ENCODE assay signal across 7 cellular contexts in genomic region chr7:91263359-91264082, GRCh38. TPM values are rescaled to one million over a fixed set of nuclear protein-coding genes. Genes with fewer than 3 reads are reported as not detected.
A peak's percentile ranks its signal among the peaks of the same experiment; 100 is the strongest.
DNase-seq lines count a peak whose midpoint lies in the region; ATAC-seq and TF ChIP-seq lines count a peak whose summit lies in the region.

No MANE protein-coding gene starts in this region.

- H3K27me3 ChIP-seq in left ventricle myocardium inferior (ENCODE audit: low read depth): no peaks in the 10 kb centered on the region

- no peaks in the 10 kb centered on the region for H3K36me3 ChIP-seq in left ventricle myocardium inferior

- TF ChIP-seq CTCF in GM12875 (IDR thresholded peaks at IDR 0.05; ENCODE audit: borderline replicate concordance, insufficient read depth, low read depth, low read length) (no peak), left ventricle myocardium inferior (IDR thresholded peaks at IDR 0.05; ENCODE audit: borderline replicate concordance) (no peak), progenitor cell of endocrine pancreas (IDR thresholded peaks at IDR 0.05; ENCODE audit: unreplicated experiment) (no peak)

- ATAC-seq in activated CD8-positive, alpha-beta T cell treated with anti-CD3 and anti-CD28 coated beads, Interleukin-2, amount 10 ng/mL, durations not matched to agents 7 days and 5 days: no peak
- ATAC-seq in GM21423 (IDR thresholded peaks at IDR 0.05; ENCODE audit: unreplicated experiment): no peak

- H3K9me3 ChIP-seq in left ventricle myocardium inferior (replicated peaks): no peaks in the 10 kb centered on the region

- peaks cover 53% of the 10 kb centered on the region for H3K4me1 ChIP-seq in left ventricle myocardium inferior

- H3K27me3 Mint-ChIP-seq in activated CD8-positive, alpha-beta T cell treated with anti-CD3 and anti-CD28 coated beads, Interleukin-2, amount 10 ng/mL, durations not matched to agents 7 days and 5 days (ENCODE audit: low read depth): peaks cover 36% of the 10 kb centered on the region
- peaks cover 38% of the 10 kb centered on the region for H3K27me3 Mint-ChIP-seq in progenitor cell of endocrine pancreas

- no peak overlapping the region for H3K27ac Mint-ChIP-seq in activated CD8-positive, alpha-beta T cell treated with anti-CD3 and anti-CD28 coated beads, Interleukin-2, amount 10 ng/mL, durations not matched to agents 7 days and 5 days
- peak overlapping the region; percentile 96 for H3K27ac Mint-ChIP-seq in progenitor cell of endocrine pancreas

- H3K4me3 Mint-ChIP-seq in activated CD8-positive, alpha-beta T cell treated with anti-CD3 and anti-CD28 coated beads, Interleukin-2, amount 10 ng/mL, durations not matched to agents 7 days and 5 days: peak overlapping the region; percentile 77
- H3K4me3 Mint-ChIP-seq in progenitor cell of endocrine pancreas (ENCODE audit: low read depth): peak overlapping the region; percentile 87

- peak overlapping the region; percentile 98 for H3K27ac ChIP-seq in left ventricle myocardium inferior (replicated peaks)

- H3K9me3 Mint-ChIP-seq in activated CD8-positive, alpha-beta T cell treated with anti-CD3 and anti-CD28 coated beads, Interleukin-2, amount 10 ng/mL, durations not matched to agents 7 days and 5 days (ENCODE audit: insufficient read depth): no peaks in the 10 kb centered on the region
- H3K9me3 Mint-ChIP-seq in progenitor cell of endocrine pancreas (ENCODE audit: low read depth): no peaks in the 10 kb centered on the region

- peaks cover 14% of the 10 kb centered on the region for H3K4me1 Mint-ChIP-seq in activated CD8-positive, alpha-beta T cell treated with anti-CD3 and anti-CD28 coated beads, Interleukin-2, amount 10 ng/mL, durations not matched to agents 7 days and 5 days (ENCODE audit: low read depth)
- peaks cover 18% of the 10 kb centered on the region for H3K4me1 Mint-ChIP-seq in progenitor cell of endocrine pancreas (ENCODE audit: low read depth)

- H3K36me3 Mint-ChIP-seq in activated CD8-positive, alpha-beta T cell treated with anti-CD3 and anti-CD28 coated beads, Interleukin-2, amount 10 ng/mL, durations not matched to agents 7 days and 5 days (ENCODE audit: low read depth): no peaks in the 10 kb centered on the region
- H3K36me3 Mint-ChIP-seq in progenitor cell of endocrine pancreas (ENCODE audit: insufficient read depth): peaks cover 8% of the 10 kb centered on the region

- POLR2A ChIA-PET in activated CD8-positive, alpha-beta T cell treated with anti-CD3 and anti-CD28 coated beads, Interleukin-2, amount 10 ng/mL, durations not matched to agents 7 days and 5 days (lab: Charles Lee): no interaction called here

- H3K4me3 ChIP-seq in GM12875 (ENCODE audit: low read depth, low read length) (peak overlapping the region; percentile 79), left ventricle myocardium inferior (peak overlapping the region; percentile 77)

- CTCF ChIA-PET in activated CD8-positive, alpha-beta T cell treated with anti-CD3 and anti-CD28 coated beads, Interleukin-2, amount 10 ng/mL, durations not matched to agents 7 days and 5 days (lab: Charles Lee): no interaction called here

- DNase-seq in NCI-H1105 (lab: John Stamatoyannopoulos, UW) (peak; percentile 59), left ventricle myocardium inferior (peak; percentile 51), progenitor cell of endocrine pancreas (ENCODE audit: low spot score, unreplicated experiment) (peak; percentile 21), retina (no peak)
- no peak for DNase-seq in activated CD8-positive, alpha-beta T cell treated with anti-CD3 and anti-CD28 coated beads, Interleukin-2, amount 10 ng/mL, durations not matched to agents 7 days and 5 days

- intact Hi-C loops in left ventricle myocardium inferior (cut with micrococcal nuclease): loop anchor here (10.0 kb wide), 1 partner anchor 179 kb away; no protein-coding TSS in a partner anchor

RNA-seq across cellular contexts. Expression of gene FZD1, which starts 0.7 kb away (rescaled TPM):
- under 1 TPM; 0.24 to 0.26 TPM for total RNA-seq in activated CD8-positive, alpha-beta T cell treated with anti-CD3 and anti-CD28 coated beads, Interleukin-2, amount 10 ng/mL, durations not matched to agents 7 days and 5 days
- 14.1 TPM for total RNA-seq in left ventricle myocardium inferior
- total RNA-seq in progenitor cell of endocrine pancreas: 11.8 and 12.0 TPM in 2 replicates

Comparison
In these comparisons a context has a peak if more than half of its experiments do, and no peak if none do; other contexts are left out.
1. DNase-seq: peak in NCI-H1105 (single experiment), left ventricle myocardium inferior (single experiment) and progenitor cell of endocrine pancreas (single experiment); none in activated CD8-positive, alpha-beta T cell treated with anti-CD3 and anti-CD28 coated beads, Interleukin-2, amount 10 ng/mL, durations not matched to agents 7 days and 5 days (single experiment) and retina (single experiment).
2. RNA of gene FZD1, which starts 0.7 kb away (total RNA-seq): 14.1 TPM in left ventricle myocardium inferior (single experiment) and 11.8 to 12.0 TPM in progenitor cell of endocrine pancreas; 0.24 to 0.26 TPM in activated CD8-positive, alpha-beta T cell treated with anti-CD3 and anti-CD28 coated beads, Interleukin-2, amount 10 ng/mL, durations not matched to agents 7 days and 5 days; every median in the first group is over 10 times any median in the second.